ENCODE assay signal across 9 cellular contexts in genomic region chr17:77286641-77287431, GRCh38.
DNase-seq lines count a peak whose midpoint lies in the region; ATAC-seq and TF ChIP-seq lines count a peak whose summit lies in the region.
"Had no signal": no experiment of that assay in that cellular context is flagged by ENCODE, and none has a peak within 500 bp of the region (broad histone marks: within the 10 kb centered on the region; RNA-seq: fewer than 3 reads in every experiment).

No MANE protein-coding gene starts in this region.

- H3K9me3 ChIP-seq in body of pancreas (no peaks in the 10 kb centered on the region), liver (ENCODE audit: control insufficient read depth in 4 of 4, low read length in 3 of 4) (no peaks in the 10 kb centered on the region), vagina (no peaks in the 10 kb centered on the region)
- H3K9me3 ChIP-seq: neutrophil had no signal

- H3K36me3 ChIP-seq in body of pancreas (replicated peaks in 1 of 2; ENCODE audit: insufficient read depth in 1 of 2, low read depth in 2 of 2) (no peaks in the 10 kb centered on the region), liver (ENCODE audit: control insufficient read depth in 4 of 4, insufficient read depth in 3 of 4, low read depth in 1 of 4, low read length in 3 of 4) (no peaks in the 10 kb centered on the region), vagina (no peaks in the 10 kb centered on the region)
- H3K36me3 ChIP-seq: neutrophil had no signal

- H3K27ac ChIP-seq in body of pancreas = peak overlapping the region; percentile 90 to 95 (median 92)
- peak overlapping the region; percentile 94 to 100 for H3K27ac ChIP-seq in liver (ENCODE audit: low read depth in 1 of 2, low read length in 2 of 2)
- H3K27ac ChIP-seq in vagina = peak overlapping the region; percentile 77

- H3K4me3 ChIP-seq in body of pancreas = no peak overlapping the region
- peak overlapping the region in 2 of 3 donors; percentile 30 to 46 for H3K4me3 ChIP-seq in liver (ENCODE audit: low read depth in 1 of 3, low read length in 3 of 3)
- peak overlapping the region in 1 of 2 donors; percentile 2 for H3K4me3 ChIP-seq in vagina

- intact Hi-C loops in body of pancreas (cut with DNase I) (no loop called here), vagina (cut with DNase I) (no loop called here)

- 18 to 43% methylated on average over 6 to 21 of the region's 21 CpGs for WGBS in body of pancreas, 2 donors
- WGBS in liver = 32% methylated on average over 21 of the region's 21 CpGs

- TF ChIP-seq POLR2A in body of pancreas (IDR thresholded peaks at IDR 0.05) = peak in 1 of 3 donors; percentile 53
- no peak for TF ChIP-seq POLR2A in vagina (IDR thresholded peaks at IDR 0.05)

- TF ChIP-seq RAD21 in liver (IDR thresholded peaks at IDR 0.05) = peak in 1 of 2 donors; percentile 39

- DNase-seq in NCI-H510A treated with DMSO at 0.1 percent for 48 hours (lab: John Stamatoyannopoulos, UW) (peak; percentile 50), NCI-H510A (lab: John Stamatoyannopoulos, UW) (no peak), body of pancreas (peak; percentile 75 to 87 (median 79)), vagina (ENCODE audit: extremely low spot score in 2 of 2) (no peak), KG1 (lab: John Stamatoyannopoulos, UW) (no peak)

- H3K27me3 ChIP-seq in body of pancreas (no peaks in the 10 kb centered on the region), liver (ENCODE audit: control insufficient read depth in 4 of 4, insufficient read depth in 4 of 4, low read length in 3 of 4) (no peaks in the 10 kb centered on the region), vagina (no peaks in the 10 kb centered on the region)

- H3K9ac ChIP-seq in liver (ENCODE audit: low read depth in 1 of 2, low read length in 2 of 2) = peak overlapping the region; percentile 84 to 100

- ATAC-seq in body of pancreas (peak; percentile 60), HG02678 (IDR thresholded peaks at IDR 0.05; ENCODE audit: unreplicated experiment) (no peak), HG02852 (IDR thresholded peaks at IDR 0.05; ENCODE audit: unreplicated experiment) (no peak)

- H3K4me1 ChIP-seq in body of pancreas (peaks cover 74% of the 10 kb centered on the region), liver (ENCODE audit: control insufficient read depth in 4 of 4, insufficient read depth in 4 of 4, low read length in 3 of 4) (peaks cover 10 to 56% (median 17%) of the 10 kb centered on the region in 4 donors), vagina (peaks cover 49% of the 10 kb centered on the region)

- no peak for TF ChIP-seq CTCF in body of pancreas (IDR thresholded peaks at IDR 0.05)
- TF ChIP-seq CTCF in liver (IDR thresholded peaks at IDR 0.05; ENCODE audit: low read depth, low read length, missing input control) = no peak
- no peak for TF ChIP-seq CTCF in vagina (IDR thresholded peaks at IDR 0.05)

TF ChIP-seq in liver, 16 proteins besides CTCF, POLR2A, EP300 and RAD21:
- TF ChIP-seq JUND (IDR thresholded peaks at IDR 0.05) = peak; percentile 58 to 89
- peak in 1 of 2 donors; percentile 81 for TF ChIP-seq GABPA (IDR thresholded peaks at IDR 0.05 in 1 of 2, conservative IDR thresholded peaks at IDR 0.05 in 1 of 2)
- TF ChIP-seq FOXA2 (IDR thresholded peaks at IDR 0.05) = peak; percentile 96
- TF ChIP-seq RXRA (IDR thresholded peaks at IDR 0.05) = peak; percentile 84 to 93
- TF ChIP-seq NR2F2 (IDR thresholded peaks at IDR 0.05) = peak; percentile 33
- TF ChIP-seq SP1 (IDR thresholded peaks at IDR 0.05) = peak; percentile 93
- peak; percentile 95 for TF ChIP-seq ZBTB33 (IDR thresholded peaks at IDR 0.05)
- peak; percentile 90 for TF ChIP-seq YY1 (IDR thresholded peaks at IDR 0.05)
- TF ChIP-seq ATF3 (IDR thresholded peaks at IDR 0.05) = peak; percentile 85
- TF ChIP-seq HNF4G (IDR thresholded peaks at IDR 0.05) = no peak
- TF ChIP-seq FOXA1 (IDR thresholded peaks at IDR 0.05) = peak; percentile 99
- peak; percentile 61 for TF ChIP-seq REST (IDR thresholded peaks at IDR 0.05)
- TF ChIP-seq MAX (IDR thresholded peaks at IDR 0.05) = peak; percentile 93
- no peak for TF ChIP-seq TAF1 (conservative IDR thresholded peaks at IDR 0.05)
- peak; percentile 62 to 91 for TF ChIP-seq EGR1 (IDR thresholded peaks at IDR 0.05; ENCODE audit: low read depth in 2 of 2)
- TF ChIP-seq HNF4A (conservative IDR thresholded peaks at IDR 0.05) = peak; percentile 70 to 80

Comparison
In these comparisons a context has a peak if more than half of its experiments do, and no peak if none do; other contexts are left out.
1. DNase-seq: peak in NCI-H510A treated with DMSO at 0.1 percent for 48 hours (single experiment) and body of pancreas (4 of 4); none in NCI-H510A (single experiment), vagina (0 of 2) and KG1 (single experiment).
2. H3K4me3 ChIP-seq: peak in liver (2 of 3); none in body of pancreas (0 of 2).
3. Peak in every context shown above with its lines, with median percentiles within 50 percentile points of each other: H3K27ac ChIP-seq.